Comparison of ENCODE assay signal across 1 cellular context in the genomic region with DNA sequence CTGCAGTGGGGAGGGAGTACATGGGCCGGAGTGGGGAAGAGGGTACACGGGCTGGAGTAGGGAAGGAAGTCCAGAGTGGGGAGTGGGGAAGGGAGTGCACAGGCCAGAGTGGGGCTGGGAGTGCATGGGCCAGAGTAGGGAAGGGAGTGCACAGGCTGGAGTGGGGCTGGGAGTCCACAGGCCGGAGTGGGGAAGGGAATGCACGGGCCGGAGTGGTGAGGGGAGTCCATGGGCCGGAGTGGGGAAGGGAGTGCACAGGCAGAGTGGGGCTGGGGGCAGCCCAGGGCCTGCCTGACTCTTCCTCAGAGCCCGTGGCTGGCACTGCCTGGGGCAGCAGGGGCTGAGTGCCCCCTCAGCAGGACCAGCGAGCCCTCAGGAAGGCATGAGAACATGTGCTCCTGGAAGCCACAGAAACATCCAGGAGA.
TF ChIP-seq lines count a peak whose summit lies in the region.

No MANE protein-coding gene starts in this region.

TF ChIP-seq in HepG2, 621 proteins besides CTCF, POLR2A, EP300 and RAD21:
- TF ChIP-seq ZNF609 (CRISPR knock-in tag; IDR thresholded peaks at IDR 0.05; ENCODE audit: borderline replicate concordance) = no peak
- no peak for TF ChIP-seq FIP1L1 (IDR thresholded peaks at IDR 0.05; ENCODE audit: borderline replicate concordance, insufficient read depth, low read depth, low read length)
- no peak for TF ChIP-seq TEAD3 (CRISPR knock-in tag; optimal IDR thresholded peaks at IDR 0.05; ENCODE audit: borderline replicate concordance)
- TF ChIP-seq ZC3H13 (CRISPR knock-in tag; IDR thresholded peaks at IDR 0.05) = no peak
- no peak for TF ChIP-seq TCF7 (IDR thresholded peaks at IDR 0.05; ENCODE audit: low read depth)
- TF ChIP-seq, protein P1, sequence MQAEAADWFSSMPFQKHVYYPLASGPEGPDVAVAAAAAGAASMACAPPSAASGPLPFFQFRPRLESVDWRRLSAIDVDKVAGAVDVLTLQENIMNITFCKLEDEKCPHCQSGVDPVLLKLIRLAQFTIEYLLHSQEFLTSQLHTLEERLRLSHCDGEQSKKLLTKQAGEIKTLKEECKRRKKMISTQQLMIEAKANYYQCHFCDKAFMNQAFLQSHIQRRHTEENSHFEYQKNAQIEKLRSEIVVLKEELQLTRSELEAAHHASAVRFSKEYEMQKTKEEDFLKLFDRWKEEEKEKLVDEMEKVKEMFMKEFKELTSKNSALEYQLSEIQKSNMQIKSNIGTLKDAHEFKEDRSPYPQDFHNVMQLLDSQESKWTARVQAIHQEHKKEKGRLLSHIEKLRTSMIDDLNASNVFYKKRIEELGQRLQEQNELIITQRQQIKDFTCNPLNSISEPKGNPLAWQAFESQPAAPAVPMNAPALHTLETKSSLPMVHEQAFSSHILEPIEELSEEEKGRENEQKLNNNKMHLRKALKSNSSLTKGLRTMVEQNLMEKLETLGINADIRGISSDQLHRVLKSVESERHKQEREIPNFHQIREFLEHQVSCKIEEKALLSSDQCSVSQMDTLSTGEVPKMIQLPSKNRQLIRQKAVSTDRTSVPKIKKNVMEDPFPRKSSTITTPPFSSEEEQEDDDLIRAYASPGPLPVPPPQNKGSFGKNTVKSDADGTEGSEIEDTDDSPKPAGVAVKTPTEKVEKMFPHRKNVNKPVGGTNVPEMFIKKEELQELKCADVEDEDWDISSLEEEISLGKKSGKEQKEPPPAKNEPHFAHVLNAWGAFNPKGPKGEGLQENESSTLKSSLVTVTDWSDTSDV (CRISPR knock-in tag; IDR thresholded peaks at IDR 0.05) = no peak
- no peak for TF ChIP-seq ARNTL (CRISPR knock-in tag; IDR thresholded peaks at IDR 0.05)
- TF ChIP-seq ATRX (CRISPR knock-in tag; IDR thresholded peaks at IDR 0.05; ENCODE audit: borderline replicate concordance) = no peak
- no peak for TF ChIP-seq POLR2G (IDR thresholded peaks at IDR 0.05; ENCODE audit: low read depth, low read length)
- TF ChIP-seq, protein P2, sequence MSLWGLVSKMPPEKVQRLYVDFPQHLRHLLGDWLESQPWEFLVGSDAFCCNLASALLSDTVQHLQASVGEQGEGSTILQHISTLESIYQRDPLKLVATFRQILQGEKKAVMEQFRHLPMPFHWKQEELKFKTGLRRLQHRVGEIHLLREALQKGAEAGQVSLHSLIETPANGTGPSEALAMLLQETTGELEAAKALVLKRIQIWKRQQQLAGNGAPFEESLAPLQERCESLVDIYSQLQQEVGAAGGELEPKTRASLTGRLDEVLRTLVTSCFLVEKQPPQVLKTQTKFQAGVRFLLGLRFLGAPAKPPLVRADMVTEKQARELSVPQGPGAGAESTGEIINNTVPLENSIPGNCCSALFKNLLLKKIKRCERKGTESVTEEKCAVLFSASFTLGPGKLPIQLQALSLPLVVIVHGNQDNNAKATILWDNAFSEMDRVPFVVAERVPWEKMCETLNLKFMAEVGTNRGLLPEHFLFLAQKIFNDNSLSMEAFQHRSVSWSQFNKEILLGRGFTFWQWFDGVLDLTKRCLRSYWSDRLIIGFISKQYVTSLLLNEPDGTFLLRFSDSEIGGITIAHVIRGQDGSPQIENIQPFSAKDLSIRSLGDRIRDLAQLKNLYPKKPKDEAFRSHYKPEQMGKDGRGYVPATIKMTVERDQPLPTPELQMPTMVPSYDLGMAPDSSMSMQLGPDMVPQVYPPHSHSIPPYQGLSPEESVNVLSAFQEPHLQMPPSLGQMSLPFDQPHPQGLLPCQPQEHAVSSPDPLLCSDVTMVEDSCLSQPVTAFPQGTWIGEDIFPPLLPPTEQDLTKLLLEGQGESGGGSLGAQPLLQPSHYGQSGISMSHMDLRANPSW (CRISPR knock-in tag; IDR thresholded peaks at IDR 0.05; ENCODE audit: borderline replicate concordance) = no peak
- no peak for TF ChIP-seq ZNF704 (CRISPR knock-in tag; IDR thresholded peaks at IDR 0.05; ENCODE audit: borderline replicate concordance)
TF ChIP-seq in HepG2: peak in this region for 0.
